In genomic region chr20:62832212-62832922, GRCh38 we compare ENCODE assay signal across 9 cellular contexts.
A peak's percentile ranks its signal among the peaks of the same experiment; 100 is the strongest.
DNase-seq lines count a peak whose midpoint lies in the region; ATAC-seq and TF ChIP-seq lines count a peak whose summit lies in the region.
"Had no signal": no experiment of that assay in that cellular context is flagged by ENCODE, and none has a peak within 500 bp of the region (broad histone marks: within the 10 kb centered on the region; RNA-seq: fewer than 3 reads in every experiment).

No MANE protein-coding gene starts in this region.

- H3K9me2 ChIP-seq in SU-DHL-6 (replicated peaks; ENCODE audit: insufficient read depth, low read length): no peaks in the 10 kb centered on the region

- no peaks in the 10 kb centered on the region for H3K36me3 ChIP-seq in SU-DHL-6 (ENCODE audit: low read length)

- H3K27me3 Mint-ChIP-seq in activated naive CD4-positive, alpha-beta T cell treated with anti-CD3 and anti-CD28 coated beads, Interleukin-2, amount 10 ng/mL, durations not matched to agents 7 days and 5 days: peaks cover 26% of the 10 kb centered on the region

- H3K4me2 ChIP-seq in SU-DHL-6 (ENCODE audit: low read depth, low read length, poor library complexity, severe bottlenecking): peak overlapping the region; percentile 42

- no peaks in the 10 kb centered on the region for H3K9me3 ChIP-seq in SU-DHL-6 (ENCODE audit: insufficient read depth, low read length)

- no peaks in the 10 kb centered on the region for H4K20me1 ChIP-seq in SU-DHL-6 (ENCODE audit: low read depth, low read length)

- no peak overlapping the region for H3K27ac Mint-ChIP-seq in activated naive CD4-positive, alpha-beta T cell treated with anti-CD3 and anti-CD28 coated beads, Interleukin-2, amount 10 ng/mL, durations not matched to agents 7 days and 5 days
- H3K27ac Mint-ChIP-seq: natural killer cell treated with Interleukin-12 subunit alpha and Interleukin-12 subunit beta and Interleukin-15 and Interleukin-18, amount 100 ng/mL, for 72 hours had no signal

- H3K4me3 ChIP-seq in HL-60 (replicated peaks; ENCODE audit: insufficient read depth, low read length) (peak overlapping the region; percentile 37), SU-DHL-6 (ENCODE audit: insufficient read depth, low read length, poor library complexity, severe bottlenecking) (peak overlapping the region; percentile 23)

- no peaks in the 10 kb centered on the region for H3K4me1 Mint-ChIP-seq in activated naive CD4-positive, alpha-beta T cell treated with anti-CD3 and anti-CD28 coated beads, Interleukin-2, amount 10 ng/mL, durations not matched to agents 7 days and 5 days

- TF ChIP-seq CTCF in HL-60 (IDR thresholded peaks at IDR 0.05; ENCODE audit: insufficient read depth, low read length): no peak
- no peak for TF ChIP-seq CTCF in SU-DHL-6 (IDR thresholded peaks at IDR 0.05; ENCODE audit: insufficient read depth, low read length, poor library complexity, severe bottlenecking)

- H3K36me3 Mint-ChIP-seq in activated naive CD4-positive, alpha-beta T cell treated with anti-CD3 and anti-CD28 coated beads, Interleukin-2, amount 10 ng/mL, durations not matched to agents 7 days and 5 days: no peaks in the 10 kb centered on the region
- H3K36me3 Mint-ChIP-seq: natural killer cell treated with Interleukin-12 subunit alpha and Interleukin-12 subunit beta and Interleukin-15 and Interleukin-18, amount 100 ng/mL, for 72 hours had no signal

- H3K79me2 ChIP-seq in SU-DHL-6 (ENCODE audit: insufficient read depth, low read length): no peaks in the 10 kb centered on the region

- CTCF ChIA-PET in activated naive CD4-positive, alpha-beta T cell treated with anti-CD3 and anti-CD28 coated beads, Interleukin-2, amount 10 ng/mL, durations not matched to agents 7 days and 5 days (lab: Charles Lee): interaction anchor here (1.2 kb wide), 1 partner anchor 330 kb away, joined by 3 read pairs; no protein-coding TSS in a partner anchor

- peak overlapping the region; percentile 21 for H2AFZ ChIP-seq in SU-DHL-6 (ENCODE audit: low read depth, low read length, severe bottlenecking)

- no peaks in the 10 kb centered on the region for H3F3A ChIP-seq in SU-DHL-6 (ENCODE audit: insufficient read depth)

- H3K4me3 Mint-ChIP-seq in activated naive CD4-positive, alpha-beta T cell treated with anti-CD3 and anti-CD28 coated beads, Interleukin-2, amount 10 ng/mL, durations not matched to agents 7 days and 5 days: no peak overlapping the region
- H3K4me3 Mint-ChIP-seq: natural killer cell treated with Interleukin-12 subunit alpha and Interleukin-12 subunit beta and Interleukin-15 and Interleukin-18, amount 100 ng/mL, for 72 hours had no signal

- H3K9ac ChIP-seq in SU-DHL-6 (ENCODE audit: low read length): no peak overlapping the region

- peak overlapping the region; percentile 71 for H3K27ac ChIP-seq in HL-60 (replicated peaks)
- peak overlapping the region; percentile 34 for H3K27ac ChIP-seq in SU-DHL-6 (ENCODE audit: low read depth, low read length)

- no peaks in the 10 kb centered on the region for H3K27me3 ChIP-seq in HL-60 (ENCODE audit: insufficient read depth, poor library complexity, severe bottlenecking)
- H3K27me3 ChIP-seq in SU-DHL-6 (ENCODE audit: low read length): no peaks in the 10 kb centered on the region

- H3K9me3 Mint-ChIP-seq in activated naive CD4-positive, alpha-beta T cell treated with anti-CD3 and anti-CD28 coated beads, Interleukin-2, amount 10 ng/mL, durations not matched to agents 7 days and 5 days: no peaks in the 10 kb centered on the region
- H3K9me3 Mint-ChIP-seq: natural killer cell treated with Interleukin-12 subunit alpha and Interleukin-12 subunit beta and Interleukin-15 and Interleukin-18, amount 100 ng/mL, for 72 hours had no signal

- no peak for ATAC-seq in HG03442 (IDR thresholded peaks at IDR 0.05; ENCODE audit: unreplicated experiment)

- peak; percentile 41 for DNase-seq in activated naive CD4-positive, alpha-beta T cell treated with anti-CD3 and anti-CD28 coated beads, Interleukin-2, amount 10 ng/mL, durations not matched to agents 7 days and 5 days
- no peak for DNase-seq in activated naive CD4-positive, alpha-beta T cell treated with Interleukin-2 at 50 U/mL for 16 hours
- DNase-seq in HL-60 (ENCODE audit: low read depth in 1 of 2, low spot score in 1 of 2): peak; percentile 84 to 98
- DNase-seq in islet precursor cell: peak; percentile 65
- no peak for DNase-seq in SW480 (ENCODE audit: low spot score)
- DNase-seq in NCI-H1105 (lab: John Stamatoyannopoulos, UW): no peak

Comparison
In these comparisons a context has a peak if more than half of its experiments do, and no peak if none do; other contexts are left out.
1. DNase-seq: peak in activated naive CD4-positive, alpha-beta T cell treated with anti-CD3 and anti-CD28 coated beads, Interleukin-2, amount 10 ng/mL, durations not matched to agents 7 days and 5 days (single experiment), HL-60 (2 of 2) and islet precursor cell (single experiment); none in activated naive CD4-positive, alpha-beta T cell treated with Interleukin-2 at 50 U/mL for 16 hours (single experiment), SW480 (single experiment) and NCI-H1105 (single experiment).